In genomic region chr3:11464356-11464755, GRCh38 we compare ENCODE assay signal across 31 cellular contexts.
DNase-seq lines count a peak whose midpoint lies in the region; ATAC-seq and TF ChIP-seq lines count a peak whose summit lies in the region.
"Had no signal": no experiment of that assay in that cellular context is flagged by ENCODE, and none has a peak within 500 bp of the region (broad histone marks: within the 10 kb centered on the region; RNA-seq: fewer than 3 reads in every experiment).

No MANE protein-coding gene starts in this region.

- no peak for ATAC-seq in SK-N-SH treated with all-trans-retinoic acid at 6 μM for 48 hours
- ATAC-seq in stimulated activated naive CD8-positive, alpha-beta T cell treated with anti-CD3 and anti-CD28 coated beads, Interleukin-15, amount 100 ng/mL, for 72 hours: no peak
- ATAC-seq: A549; natural killer cell treated with Interleukin-12 subunit alpha and Interleukin-12 subunit beta and Interleukin-15 and Interleukin-18, amount 100 ng/mL, for 72 hours; right lobe of liver had no signal

- no peaks in the 10 kb centered on the region for H3K36me3 ChIP-seq in sigmoid colon
- H3K36me3 ChIP-seq: BE2C, ovary, right lobe of liver, SJCRH30, thyroid gland had no signal

- H3K4me3 ChIP-seq in sigmoid colon: no peak overlapping the region
- H3K4me3 ChIP-seq: A549, esophagus squamous epithelium, ovary, right lobe of liver, SJCRH30, thyroid gland had no signal

- H3K9me3 ChIP-seq in sigmoid colon: no peaks in the 10 kb centered on the region
- H3K9me3 ChIP-seq: A549, BE2C, esophagus squamous epithelium, ovary, right lobe of liver, SJCRH30, thyroid gland had no signal

- in situ Hi-C loops in GM13977 (cut with MboI; ENCODE audit: low pct_unique_long_range_greater_than_20kb, low sequenced_read_pairs, unreplicated experiment): no loop called here

- no peak for TF ChIP-seq EP300 in sigmoid colon (IDR thresholded peaks at IDR 0.05)

- H3K27me3 Mint-ChIP-seq in stimulated activated naive CD8-positive, alpha-beta T cell treated with anti-CD3 and anti-CD28 coated beads, Interleukin-15, amount 100 ng/mL, for 72 hours: no peaks in the 10 kb centered on the region
- H3K27me3 Mint-ChIP-seq: activated CD4-positive, alpha-beta memory T cell treated with anti-CD3 and anti-CD28 coated beads, Interleukin-2, amount 10 ng/mL, durations not matched to agents 7 days and 5 days; CD8-positive, alpha-beta memory T cell; dendritic cell treated with granulocyte-macrophage colony-stimulating factor and Interleukin-4, amounts not matched to agents 40 ng/mL and 50 ng/mL, for 4 days; natural killer cell treated with Interleukin-12 subunit alpha and Interleukin-12 subunit beta and Interleukin-15 and Interleukin-18, amount 100 ng/mL, for 72 hours had no signal

- peak overlapping the region; percentile 79 to 96 (median 86) for H3K27ac ChIP-seq in sigmoid colon
- H3K27ac ChIP-seq: A549, ovary, right lobe of liver, SJCRH30, thyroid gland had no signal

- no peak for TF ChIP-seq POLR2A in sigmoid colon (IDR thresholded peaks at IDR 0.05)

- intact Hi-C loops in sigmoid colon (cut with DNase I): loop anchor here (5.0 to 10.0 kb wide), 2 partner anchors 77 to 250 kb away; no protein-coding TSS in a partner anchor

- WGBS in sigmoid colon, 2 donors: 92% methylated on average over 6 of the region's 6 CpGs

- no peaks in the 10 kb centered on the region for H3K4me1 Mint-ChIP-seq in stimulated activated naive CD8-positive, alpha-beta T cell treated with anti-CD3 and anti-CD28 coated beads, Interleukin-15, amount 100 ng/mL, for 72 hours
- H3K4me1 Mint-ChIP-seq: activated CD4-positive, alpha-beta memory T cell treated with anti-CD3 and anti-CD28 coated beads, Interleukin-2, amount 10 ng/mL, durations not matched to agents 7 days and 5 days; CD8-positive, alpha-beta memory T cell had no signal

- peaks cover 0 to 43% (median 40%) of the 10 kb centered on the region in 4 donors for H3K4me1 ChIP-seq in sigmoid colon
- H3K4me1 ChIP-seq: A549, right lobe of liver had no signal

- no peak overlapping the region for H3K27ac Mint-ChIP-seq in stimulated activated naive CD8-positive, alpha-beta T cell treated with anti-CD3 and anti-CD28 coated beads, Interleukin-15, amount 100 ng/mL, for 72 hours
- H3K27ac Mint-ChIP-seq: activated CD4-positive, alpha-beta memory T cell treated with anti-CD3 and anti-CD28 coated beads, Interleukin-2, amount 10 ng/mL, durations not matched to agents 7 days and 5 days; endodermal cell; natural killer cell treated with Interleukin-12 subunit alpha and Interleukin-12 subunit beta and Interleukin-15 and Interleukin-18, amount 100 ng/mL, for 72 hours had no signal

- DNase-seq in Ammon's horn (ENCODE audit: low spot score) (peak; percentile 60), globus pallidus (ENCODE audit: low spot score) (peak; percentile 45), sigmoid colon (no peak), NCI-H345 treated with DMSO at 0.1 percent for 48 hours (lab: John Stamatoyannopoulos, UW; ENCODE audit: unreplicated experiment) (no peak), GM13977 (ENCODE audit: low spot score) (no peak)
- no peak for DNase-seq in stimulated activated CD4-positive, alpha-beta T cell treated with anti-CD3 and anti-CD28 coated beads, Interleukin-2, amount 100 ng/mL, for 48 hours
- no peak for DNase-seq in stimulated activated naive CD8-positive, alpha-beta T cell treated with anti-CD3 and anti-CD28 coated beads, Interleukin-15, amount 100 ng/mL, for 72 hours
- DNase-seq: activated CD4-positive, alpha-beta memory T cell treated with anti-CD3 and anti-CD28 coated beads, Interleukin-2, amount 10 ng/mL, durations not matched to agents 7 days and 5 days; activated CD4-positive, CD25-positive, alpha-beta regulatory T cell treated with anti-CD3 and anti-CD28 coated beads, Interleukin-2, amount 50 U/mL, for 72 hours; activated CD8-positive, alpha-beta memory T cell treated with anti-CD3 and anti-CD28 coated beads, Interleukin-2, amount 50 U/mL, for 48 hours; activated naive CD4-positive, alpha-beta T cell treated with anti-CD3 and anti-CD28 coated beads, Interleukin-2, amount 50 U/mL, for 16 hours; BE2C; CD8-positive, alpha-beta memory T cell; DMS153; endodermal cell; esophagus squamous epithelium; glutamatergic neuron; GOT3; Karpas-422; NCI-H146; NCI-H2171; NCI-H526 treated with DMSO at 0.1 percent for 48 hours; ovary; right lobe of liver; stimulated activated naive CD4-positive, alpha-beta T cell treated with Interleukin-2 at 50 U/mL for 16 hours; thyroid gland had no signal

- no peaks in the 10 kb centered on the region for H3K27me3 ChIP-seq in sigmoid colon
- H3K27me3 ChIP-seq: BE2C, esophagus squamous epithelium, ovary, right lobe of liver, SJCRH30, thyroid gland had no signal

- no peak overlapping the region for H3K4me3 Mint-ChIP-seq in stimulated activated naive CD8-positive, alpha-beta T cell treated with anti-CD3 and anti-CD28 coated beads, Interleukin-15, amount 100 ng/mL, for 72 hours
- H3K4me3 Mint-ChIP-seq: activated CD4-positive, alpha-beta memory T cell treated with anti-CD3 and anti-CD28 coated beads, Interleukin-2, amount 10 ng/mL, durations not matched to agents 7 days and 5 days; CD8-positive, alpha-beta memory T cell; dendritic cell treated with granulocyte-macrophage colony-stimulating factor and Interleukin-4, amounts not matched to agents 40 ng/mL and 50 ng/mL, for 4 days; endodermal cell; natural killer cell treated with Interleukin-12 subunit alpha and Interleukin-12 subunit beta and Interleukin-15 and Interleukin-18, amount 100 ng/mL, for 72 hours had no signal

- H3K9me3 Mint-ChIP-seq in stimulated activated naive CD8-positive, alpha-beta T cell treated with anti-CD3 and anti-CD28 coated beads, Interleukin-15, amount 100 ng/mL, for 72 hours: no peaks in the 10 kb centered on the region
- H3K9me3 Mint-ChIP-seq: activated CD4-positive, alpha-beta memory T cell treated with anti-CD3 and anti-CD28 coated beads, Interleukin-2, amount 10 ng/mL, durations not matched to agents 7 days and 5 days; CD8-positive, alpha-beta memory T cell; dendritic cell treated with granulocyte-macrophage colony-stimulating factor and Interleukin-4, amounts not matched to agents 40 ng/mL and 50 ng/mL, for 4 days; endodermal cell; natural killer cell treated with Interleukin-12 subunit alpha and Interleukin-12 subunit beta and Interleukin-15 and Interleukin-18, amount 100 ng/mL, for 72 hours had no signal

- TF ChIP-seq CTCF in sigmoid colon (IDR thresholded peaks at IDR 0.05) (no peak), GM13977 (IDR thresholded peaks at IDR 0.05; ENCODE audit: extremely low read depth, insufficient read depth, missing control alignments) (no peak)

TF ChIP-seq in SK-N-SH treated with all-trans-retinoic acid at 6 μM for 48 hours, 23 proteins besides CTCF, POLR2A, EP300 and RAD21:
- TF ChIP-seq ISL1 (CRISPR knock-in tag; IDR thresholded peaks at IDR 0.05): peak; percentile 28; the same call in 1 of the 2 replicates
- TF ChIP-seq ESRRG (CRISPR knock-in tag; IDR thresholded peaks at IDR 0.05): no peak
- no peak for TF ChIP-seq PPARA (CRISPR knock-in tag; IDR thresholded peaks at IDR 0.05; ENCODE audit: borderline replicate concordance)
- no peak for TF ChIP-seq BACH2 (CRISPR knock-in tag; IDR thresholded peaks at IDR 0.05; ENCODE audit: borderline replicate concordance)
- TF ChIP-seq ZNF8 (CRISPR knock-in tag; IDR thresholded peaks at IDR 0.05): no peak
- TF ChIP-seq CREB5 (CRISPR knock-in tag; IDR thresholded peaks at IDR 0.05; ENCODE audit: low read depth): no peak
- no peak for TF ChIP-seq GLIS3 (CRISPR knock-in tag; IDR thresholded peaks at IDR 0.05)
- TF ChIP-seq CSRNP3 (CRISPR knock-in tag; IDR thresholded peaks at IDR 0.05): no peak
- no peak for TF ChIP-seq ZFP30 (CRISPR knock-in tag; IDR thresholded peaks at IDR 0.05)
- no peak for TF ChIP-seq OSR1 (CRISPR knock-in tag; IDR thresholded peaks at IDR 0.05)
- TF ChIP-seq SNAI2 (CRISPR knock-in tag; IDR thresholded peaks at IDR 0.05): no peak
- TF ChIP-seq TOX (CRISPR knock-in tag; IDR thresholded peaks at IDR 0.05; ENCODE audit: borderline replicate concordance): no peak
- no peak for TF ChIP-seq ARNTL (CRISPR knock-in tag; IDR thresholded peaks at IDR 0.05; ENCODE audit: borderline replicate concordance, low read depth)
- TF ChIP-seq CSDC2 (CRISPR knock-in tag; IDR thresholded peaks at IDR 0.05): no peak
- TF ChIP-seq TCF4 (CRISPR knock-in tag; IDR thresholded peaks at IDR 0.05; ENCODE audit: borderline replicate concordance): peak; percentile 87

Comparison
In these comparisons a context has a peak if more than half of its experiments do, and no peak if none do; other contexts are left out.
1. DNase-seq: peak in Ammon's horn (single experiment) and globus pallidus (single experiment); none in sigmoid colon (single experiment), stimulated activated CD4-positive, alpha-beta T cell treated with anti-CD3 and anti-CD28 coated beads, Interleukin-2, amount 100 ng/mL, for 48 hours (0 of 2), NCI-H345 treated with DMSO at 0.1 percent for 48 hours (single experiment), stimulated activated naive CD8-positive, alpha-beta T cell treated with anti-CD3 and anti-CD28 coated beads, Interleukin-15, amount 100 ng/mL, for 72 hours (0 of 2) and GM13977 (single experiment).